1 cellular context compared by ENCODE assay signal in the genomic region with DNA sequence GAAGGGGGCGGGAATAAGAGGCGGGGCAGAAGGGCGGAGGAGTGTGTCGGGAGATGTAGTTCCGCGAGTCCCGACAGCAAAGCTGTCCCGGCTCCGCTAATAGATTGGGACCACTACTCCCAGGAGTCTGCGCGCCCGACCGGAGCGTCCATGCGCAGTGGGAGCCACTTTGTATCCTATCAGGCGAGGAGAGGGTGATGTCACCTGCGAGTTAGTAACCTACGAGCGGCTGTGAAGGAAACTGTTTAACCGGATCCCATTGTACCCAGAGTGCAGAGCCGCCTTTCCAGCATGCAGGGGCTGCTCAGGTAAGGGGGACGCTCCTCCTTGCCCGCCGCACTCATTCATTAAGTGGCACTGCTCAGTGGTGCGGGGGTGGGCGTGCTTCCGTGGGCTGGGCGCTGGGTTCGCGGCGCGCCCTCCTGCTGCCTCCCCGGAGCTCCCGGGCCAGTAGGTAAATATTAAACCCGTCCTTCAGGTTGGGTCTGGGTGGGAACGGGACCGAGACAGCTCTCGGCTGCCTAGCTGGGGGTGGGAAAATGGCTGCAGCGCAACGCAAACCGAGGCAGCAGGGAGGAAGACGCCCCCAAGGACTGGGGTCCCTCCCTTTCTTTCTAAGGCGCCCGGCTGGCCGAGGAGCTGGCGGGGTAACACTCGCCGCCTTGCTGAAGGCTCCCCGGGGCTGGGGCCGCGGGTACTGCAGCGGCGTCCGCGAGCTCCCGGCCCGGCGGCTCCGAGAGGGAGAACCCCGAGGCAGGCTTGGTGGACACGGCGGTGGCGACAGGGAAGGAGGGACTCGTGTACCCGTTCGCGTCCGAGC.
TF ChIP-seq lines count a peak whose summit lies in the region.

DAAM1 (plus strand) TSS at position 207 of the 820 bp plus-strand sequence. CDS start 74,811 bp downstream, outside the sequence.

TF ChIP-seq in HEK293, 187 proteins besides CTCF, POLR2A, EP300 and RAD21 (continued from another document and continues in another):
- TF ChIP-seq, protein P1, sequence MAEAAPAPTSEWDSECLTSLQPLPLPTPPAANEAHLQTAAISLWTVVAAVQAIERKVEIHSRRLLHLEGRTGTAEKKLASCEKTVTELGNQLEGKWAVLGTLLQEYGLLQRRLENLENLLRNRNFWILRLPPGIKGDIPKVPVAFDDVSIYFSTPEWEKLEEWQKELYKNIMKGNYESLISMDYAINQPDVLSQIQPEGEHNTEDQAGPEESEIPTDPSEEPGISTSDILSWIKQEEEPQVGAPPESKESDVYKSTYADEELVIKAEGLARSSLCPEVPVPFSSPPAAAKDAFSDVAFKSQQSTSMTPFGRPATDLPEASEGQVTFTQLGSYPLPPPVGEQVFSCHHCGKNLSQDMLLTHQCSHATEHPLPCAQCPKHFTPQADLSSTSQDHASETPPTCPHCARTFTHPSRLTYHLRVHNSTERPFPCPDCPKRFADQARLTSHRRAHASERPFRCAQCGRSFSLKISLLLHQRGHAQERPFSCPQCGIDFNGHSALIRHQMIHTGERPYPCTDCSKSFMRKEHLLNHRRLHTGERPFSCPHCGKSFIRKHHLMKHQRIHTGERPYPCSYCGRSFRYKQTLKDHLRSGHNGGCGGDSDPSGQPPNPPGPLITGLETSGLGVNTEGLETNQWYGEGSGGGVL (tag by site-specific recombination; IDR thresholded peaks at IDR 0.05): no peak
- TF ChIP-seq ZNF175 (tag by site-specific recombination; IDR thresholded peaks at IDR 0.05): no peak
- TF ChIP-seq ZNF48 (tag by site-specific recombination; IDR thresholded peaks at IDR 0.05): no peak
- TF ChIP-seq ZNF658 (tag by site-specific recombination; IDR thresholded peaks at IDR 0.05): no peak
- no peak for TF ChIP-seq ZNF664 (tag by site-specific recombination; IDR thresholded peaks at IDR 0.05)
- no peak for TF ChIP-seq ZNF211 (tag by site-specific recombination; IDR thresholded peaks at IDR 0.05; ENCODE audit: low read depth)
- peak; percentile 56 for TF ChIP-seq ZBTB20 (tag by site-specific recombination; IDR thresholded peaks at IDR 0.05)
- TF ChIP-seq ZNF2 (tag by site-specific recombination; IDR thresholded peaks at IDR 0.05): no peak
- no peak for TF ChIP-seq ZNF626 (tag by site-specific recombination; IDR thresholded peaks at IDR 0.05)
- TF ChIP-seq KLF17 (tag by site-specific recombination; IDR thresholded peaks at IDR 0.05): no peak
- TF ChIP-seq ZNF416 (tag by site-specific recombination; IDR thresholded peaks at IDR 0.05): no peak
- no peak for TF ChIP-seq IKZF3 (tag by site-specific recombination; IDR thresholded peaks at IDR 0.05)
- TF ChIP-seq, protein P2, sequence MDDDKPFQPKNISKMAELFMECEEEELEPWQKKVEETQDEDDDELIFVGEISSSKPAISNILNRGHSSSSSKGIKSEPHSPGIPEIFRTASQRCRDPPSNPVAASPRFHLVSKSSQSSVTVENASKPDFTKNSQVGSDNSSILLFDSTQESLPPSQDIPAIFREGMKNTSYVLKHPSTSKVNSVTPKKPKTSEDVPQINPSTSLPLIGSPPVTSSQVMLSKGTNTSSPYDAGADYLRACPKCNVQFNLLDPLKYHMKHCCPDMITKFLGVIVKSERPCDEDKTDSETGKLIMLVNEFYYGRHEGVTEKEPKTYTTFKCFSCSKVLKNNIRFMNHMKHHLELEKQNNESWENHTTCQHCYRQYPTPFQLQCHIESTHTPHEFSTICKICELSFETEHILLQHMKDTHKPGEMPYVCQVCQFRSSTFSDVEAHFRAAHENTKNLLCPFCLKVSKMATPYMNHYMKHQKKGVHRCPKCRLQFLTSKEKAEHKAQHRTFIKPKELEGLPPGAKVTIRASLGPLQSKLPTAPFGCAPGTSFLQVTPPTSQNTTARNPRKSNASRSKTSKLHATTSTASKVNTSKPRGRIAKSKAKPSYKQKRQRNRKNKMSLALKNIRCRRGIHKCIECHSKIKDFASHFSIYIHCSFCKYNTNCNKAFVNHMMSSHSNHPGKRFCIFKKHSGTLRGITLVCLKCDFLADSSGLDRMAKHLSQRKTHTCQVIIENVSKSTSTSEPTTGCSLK (tag by site-specific recombination; IDR thresholded peaks at IDR 0.05): no peak
- no peak for TF ChIP-seq PRDM1 (tag by site-specific recombination; IDR thresholded peaks at IDR 0.05)
- TF ChIP-seq, protein P3, sequence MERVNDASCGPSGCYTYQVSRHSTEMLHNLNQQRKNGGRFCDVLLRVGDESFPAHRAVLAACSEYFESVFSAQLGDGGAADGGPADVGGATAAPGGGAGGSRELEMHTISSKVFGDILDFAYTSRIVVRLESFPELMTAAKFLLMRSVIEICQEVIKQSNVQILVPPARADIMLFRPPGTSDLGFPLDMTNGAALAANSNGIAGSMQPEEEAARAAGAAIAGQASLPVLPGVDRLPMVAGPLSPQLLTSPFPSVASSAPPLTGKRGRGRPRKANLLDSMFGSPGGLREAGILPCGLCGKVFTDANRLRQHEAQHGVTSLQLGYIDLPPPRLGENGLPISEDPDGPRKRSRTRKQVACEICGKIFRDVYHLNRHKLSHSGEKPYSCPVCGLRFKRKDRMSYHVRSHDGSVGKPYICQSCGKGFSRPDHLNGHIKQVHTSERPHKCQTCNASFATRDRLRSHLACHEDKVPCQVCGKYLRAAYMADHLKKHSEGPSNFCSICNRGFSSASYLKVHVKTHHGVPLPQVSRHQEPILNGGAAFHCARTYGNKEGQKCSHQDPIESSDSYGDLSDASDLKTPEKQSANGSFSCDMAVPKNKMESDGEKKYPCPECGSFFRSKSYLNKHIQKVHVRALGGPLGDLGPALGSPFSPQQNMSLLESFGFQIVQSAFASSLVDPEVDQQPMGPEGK (tag by site-specific recombination; IDR thresholded peaks at IDR 0.05): no peak; the same call in 1 of the 2 replicates
- no peak for TF ChIP-seq WT1 (tag by site-specific recombination; IDR thresholded peaks at IDR 0.05)
- TF ChIP-seq ZNF624 (tag by site-specific recombination; IDR thresholded peaks at IDR 0.05): no peak
- TF ChIP-seq YY1 (tag by site-specific recombination; IDR thresholded peaks at IDR 0.05): no peak
- TF ChIP-seq, protein P4, sequence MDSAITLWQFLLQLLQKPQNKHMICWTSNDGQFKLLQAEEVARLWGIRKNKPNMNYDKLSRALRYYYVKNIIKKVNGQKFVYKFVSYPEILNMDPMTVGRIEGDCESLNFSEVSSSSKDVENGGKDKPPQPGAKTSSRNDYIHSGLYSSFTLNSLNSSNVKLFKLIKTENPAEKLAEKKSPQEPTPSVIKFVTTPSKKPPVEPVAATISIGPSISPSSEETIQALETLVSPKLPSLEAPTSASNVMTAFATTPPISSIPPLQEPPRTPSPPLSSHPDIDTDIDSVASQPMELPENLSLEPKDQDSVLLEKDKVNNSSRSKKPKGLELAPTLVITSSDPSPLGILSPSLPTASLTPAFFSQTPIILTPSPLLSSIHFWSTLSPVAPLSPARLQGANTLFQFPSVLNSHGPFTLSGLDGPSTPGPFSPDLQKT (IDR thresholded peaks at IDR 0.05; ENCODE audit: borderline replicate concordance, low read depth, low read length): no peak
- no peak for TF ChIP-seq ZNF138 (tag by site-specific recombination; IDR thresholded peaks at IDR 0.05; ENCODE audit: borderline replicate concordance)
- no peak for TF ChIP-seq ZNF747 (tag by site-specific recombination; IDR thresholded peaks at IDR 0.05)
- TF ChIP-seq, protein P5, sequence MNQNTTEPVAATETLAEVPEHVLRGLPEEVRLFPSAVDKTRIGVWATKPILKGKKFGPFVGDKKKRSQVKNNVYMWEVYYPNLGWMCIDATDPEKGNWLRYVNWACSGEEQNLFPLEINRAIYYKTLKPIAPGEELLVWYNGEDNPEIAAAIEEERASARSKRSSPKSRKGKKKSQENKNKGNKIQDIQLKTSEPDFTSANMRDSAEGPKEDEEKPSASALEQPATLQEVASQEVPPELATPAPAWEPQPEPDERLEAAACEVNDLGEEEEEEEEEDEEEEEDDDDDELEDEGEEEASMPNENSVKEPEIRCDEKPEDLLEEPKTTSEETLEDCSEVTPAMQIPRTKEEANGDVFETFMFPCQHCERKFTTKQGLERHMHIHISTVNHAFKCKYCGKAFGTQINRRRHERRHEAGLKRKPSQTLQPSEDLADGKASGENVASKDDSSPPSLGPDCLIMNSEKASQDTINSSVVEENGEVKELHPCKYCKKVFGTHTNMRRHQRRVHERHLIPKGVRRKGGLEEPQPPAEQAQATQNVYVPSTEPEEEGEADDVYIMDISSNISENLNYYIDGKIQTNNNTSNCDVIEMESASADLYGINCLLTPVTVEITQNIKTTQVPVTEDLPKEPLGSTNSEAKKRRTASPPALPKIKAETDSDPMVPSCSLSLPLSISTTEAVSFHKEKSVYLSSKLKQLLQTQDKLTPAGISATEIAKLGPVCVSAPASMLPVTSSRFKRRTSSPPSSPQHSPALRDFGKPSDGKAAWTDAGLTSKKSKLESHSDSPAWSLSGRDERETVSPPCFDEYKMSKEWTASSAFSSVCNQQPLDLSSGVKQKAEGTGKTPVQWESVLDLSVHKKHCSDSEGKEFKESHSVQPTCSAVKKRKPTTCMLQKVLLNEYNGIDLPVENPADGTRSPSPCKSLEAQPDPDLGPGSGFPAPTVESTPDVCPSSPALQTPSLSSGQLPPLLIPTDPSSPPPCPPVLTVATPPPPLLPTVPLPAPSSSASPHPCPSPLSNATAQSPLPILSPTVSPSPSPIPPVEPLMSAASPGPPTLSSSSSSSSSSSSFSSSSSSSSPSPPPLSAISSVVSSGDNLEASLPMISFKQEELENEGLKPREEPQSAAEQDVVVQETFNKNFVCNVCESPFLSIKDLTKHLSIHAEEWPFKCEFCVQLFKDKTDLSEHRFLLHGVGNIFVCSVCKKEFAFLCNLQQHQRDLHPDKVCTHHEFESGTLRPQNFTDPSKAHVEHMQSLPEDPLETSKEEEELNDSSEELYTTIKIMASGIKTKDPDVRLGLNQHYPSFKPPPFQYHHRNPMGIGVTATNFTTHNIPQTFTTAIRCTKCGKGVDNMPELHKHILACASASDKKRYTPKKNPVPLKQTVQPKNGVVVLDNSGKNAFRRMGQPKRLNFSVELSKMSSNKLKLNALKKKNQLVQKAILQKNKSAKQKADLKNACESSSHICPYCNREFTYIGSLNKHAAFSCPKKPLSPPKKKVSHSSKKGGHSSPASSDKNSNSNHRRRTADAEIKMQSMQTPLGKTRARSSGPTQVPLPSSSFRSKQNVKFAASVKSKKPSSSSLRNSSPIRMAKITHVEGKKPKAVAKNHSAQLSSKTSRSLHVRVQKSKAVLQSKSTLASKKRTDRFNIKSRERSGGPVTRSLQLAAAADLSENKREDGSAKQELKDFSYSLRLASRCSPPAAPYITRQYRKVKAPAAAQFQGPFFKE (tag by site-specific recombination; IDR thresholded peaks at IDR 0.05; ENCODE audit: borderline replicate concordance): no peak
- TF ChIP-seq ZNF324 (tag by site-specific recombination; IDR thresholded peaks at IDR 0.05): 0 out of 2 replicates have a peak, but pooled peaks have one; percentile 24
- TF ChIP-seq, protein P6, sequence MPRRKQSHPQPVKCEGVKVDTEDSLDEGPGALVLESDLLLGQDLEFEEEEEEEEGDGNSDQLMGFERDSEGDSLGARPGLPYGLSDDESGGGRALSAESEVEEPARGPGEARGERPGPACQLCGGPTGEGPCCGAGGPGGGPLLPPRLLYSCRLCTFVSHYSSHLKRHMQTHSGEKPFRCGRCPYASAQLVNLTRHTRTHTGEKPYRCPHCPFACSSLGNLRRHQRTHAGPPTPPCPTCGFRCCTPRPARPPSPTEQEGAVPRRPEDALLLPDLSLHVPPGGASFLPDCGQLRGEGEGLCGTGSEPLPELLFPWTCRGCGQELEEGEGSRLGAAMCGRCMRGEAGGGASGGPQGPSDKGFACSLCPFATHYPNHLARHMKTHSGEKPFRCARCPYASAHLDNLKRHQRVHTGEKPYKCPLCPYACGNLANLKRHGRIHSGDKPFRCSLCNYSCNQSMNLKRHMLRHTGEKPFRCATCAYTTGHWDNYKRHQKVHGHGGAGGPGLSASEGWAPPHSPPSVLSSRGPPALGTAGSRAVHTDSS (tag by site-specific recombination; IDR thresholded peaks at IDR 0.05): no peak
- TF ChIP-seq ZNF394 (tag by site-specific recombination; IDR thresholded peaks at IDR 0.05; ENCODE audit: borderline replicate concordance): no peak; the same call in 1 of the 2 replicates
- no peak for TF ChIP-seq ZNF350 (tag by site-specific recombination; IDR thresholded peaks at IDR 0.05)
- no peak for TF ChIP-seq ZNF768 (tag by site-specific recombination; IDR thresholded peaks at IDR 0.05)
- TF ChIP-seq ZNF174 (tag by site-specific recombination; IDR thresholded peaks at IDR 0.05): no peak
- TF ChIP-seq ZBTB8A (tag by site-specific recombination; IDR thresholded peaks at IDR 0.05): no peak
- TF ChIP-seq ZNF302 (tag by site-specific recombination; IDR thresholded peaks at IDR 0.05; ENCODE audit: low read depth): no peak
- TF ChIP-seq RBAK (tag by site-specific recombination; IDR thresholded peaks at IDR 0.05): no peak
- no peak for TF ChIP-seq ZBTB48 (tag by site-specific recombination; IDR thresholded peaks at IDR 0.05)
- peak; percentile 79 for TF ChIP-seq ZXDB (tag by site-specific recombination; IDR thresholded peaks at IDR 0.05)
- no peak for TF ChIP-seq ZNF157 (tag by site-specific recombination; IDR thresholded peaks at IDR 0.05)
- TF ChIP-seq SP7 (tag by site-specific recombination; IDR thresholded peaks at IDR 0.05): no peak; the same call in 1 of the 2 replicates
- no peak for TF ChIP-seq TRIM28 (IDR thresholded peaks at IDR 0.05; ENCODE audit: borderline replicate concordance, low read length)
- TF ChIP-seq ZNF600 (tag by site-specific recombination; IDR thresholded peaks at IDR 0.05): peak; percentile 89
- no peak for TF ChIP-seq ZNF266 (tag by site-specific recombination; IDR thresholded peaks at IDR 0.05; ENCODE audit: low read depth)
- TF ChIP-seq, protein P7, sequence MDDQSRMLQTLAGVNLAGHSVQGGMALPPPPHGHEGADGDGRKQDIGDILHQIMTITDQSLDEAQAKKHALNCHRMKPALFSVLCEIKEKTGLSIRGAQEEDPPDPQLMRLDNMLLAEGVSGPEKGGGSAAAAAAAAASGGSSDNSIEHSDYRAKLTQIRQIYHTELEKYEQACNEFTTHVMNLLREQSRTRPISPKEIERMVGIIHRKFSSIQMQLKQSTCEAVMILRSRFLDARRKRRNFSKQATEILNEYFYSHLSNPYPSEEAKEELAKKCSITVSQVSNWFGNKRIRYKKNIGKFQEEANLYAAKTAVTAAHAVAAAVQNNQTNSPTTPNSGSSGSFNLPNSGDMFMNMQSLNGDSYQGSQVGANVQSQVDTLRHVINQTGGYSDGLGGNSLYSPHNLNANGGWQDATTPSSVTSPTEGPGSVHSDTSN (CRISPR knock-in tag; IDR thresholded peaks at IDR 0.05): no peak
- TF ChIP-seq, protein P8, sequence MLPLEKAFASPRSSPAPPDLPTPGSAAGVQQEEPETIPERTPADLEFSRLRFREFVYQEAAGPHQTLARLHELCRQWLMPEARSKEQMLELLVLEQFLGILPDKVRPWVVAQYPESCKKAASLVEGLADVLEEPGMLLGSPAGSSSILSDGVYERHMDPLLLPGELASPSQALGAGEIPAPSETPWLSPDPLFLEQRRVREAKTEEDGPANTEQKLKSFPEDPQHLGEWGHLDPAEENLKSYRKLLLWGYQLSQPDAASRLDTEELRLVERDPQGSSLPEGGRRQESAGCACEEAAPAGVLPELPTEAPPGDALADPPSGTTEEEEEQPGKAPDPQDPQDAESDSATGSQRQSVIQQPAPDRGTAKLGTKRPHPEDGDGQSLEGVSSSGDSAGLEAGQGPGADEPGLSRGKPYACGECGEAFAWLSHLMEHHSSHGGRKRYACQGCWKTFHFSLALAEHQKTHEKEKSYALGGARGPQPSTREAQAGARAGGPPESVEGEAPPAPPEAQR (tag by site-specific recombination; IDR thresholded peaks at IDR 0.05): no peak
